In genomic region chr6:32208996-32209395, GRCh38 we compare ENCODE assay signal across 17 cellular contexts. TPM values are rescaled to one million over a fixed set of nuclear protein-coding genes. Genes with fewer than 3 reads are reported as not detected.
DNase-seq lines count a peak whose midpoint lies in the region; ATAC-seq and TF ChIP-seq lines count a peak whose summit lies in the region.
"Had no signal": no experiment of that assay in that cellular context is flagged by ENCODE, and none has a peak within 500 bp of the region (broad histone marks: within the 10 kb centered on the region; RNA-seq: fewer than 3 reads in every experiment).

No MANE protein-coding gene starts in this region.

- H3K36me3 Mint-ChIP-seq in CD4-positive, CD25-positive, alpha-beta regulatory T cell: no peaks in the 10 kb centered on the region
- H3K36me3 Mint-ChIP-seq in Caco-2 (ENCODE audit: insufficient read depth, unreplicated experiment) (no peaks in the 10 kb centered on the region), endothelial cell (ENCODE audit: low read depth, unreplicated experiment) (peaks cover 53% of the 10 kb centered on the region), glutamatergic neuron (ENCODE audit: unreplicated experiment) (no peaks in the 10 kb centered on the region)
- H3K36me3 Mint-ChIP-seq: CD8-positive, alpha-beta T cell had no signal

- TF ChIP-seq POLR2A in ovary (IDR thresholded peaks at IDR 0.05): no peak

- H3K4me1 Mint-ChIP-seq in CD4-positive, CD25-positive, alpha-beta regulatory T cell: no peaks in the 10 kb centered on the region
- peaks cover 10% of the 10 kb centered on the region for H3K4me1 Mint-ChIP-seq in Caco-2 (ENCODE audit: low read depth, unreplicated experiment)
- peaks cover 4% of the 10 kb centered on the region for H3K4me1 Mint-ChIP-seq in endothelial cell (ENCODE audit: unreplicated experiment)
- no peaks in the 10 kb centered on the region for H3K4me1 Mint-ChIP-seq in glutamatergic neuron (ENCODE audit: low read depth, unreplicated experiment)
- H3K4me1 Mint-ChIP-seq: GM23338, H9 had no signal

- no peak overlapping the region for H3K27ac ChIP-seq in CD4-positive, CD25-positive, alpha-beta regulatory T cell (ENCODE audit: insufficient read depth, low read length, poor library complexity, severe bottlenecking)
- no peak overlapping the region for H3K27ac ChIP-seq in ovary

- ATAC-seq in CD4-positive, CD25-positive, alpha-beta regulatory T cell (ENCODE audit: low read depth in 2 of 2): no peak
- no peak for ATAC-seq in GM21515 (IDR thresholded peaks at IDR 0.05; ENCODE audit: unreplicated experiment)
- ATAC-seq: CD8-positive, alpha-beta T cell; GM12878; GM23338; HCT116 had no signal

- H3K4me3 ChIP-seq in CD4-positive, CD25-positive, alpha-beta regulatory T cell (ENCODE audit: low read depth, low read length): no peak overlapping the region
- H3K4me3 ChIP-seq in Caco-2 (ENCODE audit: low read depth, low read length) (no peak overlapping the region), ovary (no peak overlapping the region)
- H3K4me3 ChIP-seq: GM12878, GM23338 had no signal

- no peak overlapping the region for H3K4me3 Mint-ChIP-seq in CD4-positive, CD25-positive, alpha-beta regulatory T cell
- no peak overlapping the region for H3K4me3 Mint-ChIP-seq in Caco-2 (ENCODE audit: unreplicated experiment)
- peak overlapping the region; percentile 76 for H3K4me3 Mint-ChIP-seq in endothelial cell (ENCODE audit: unreplicated experiment)
- no peak overlapping the region for H3K4me3 Mint-ChIP-seq in glutamatergic neuron (ENCODE audit: unreplicated experiment)
- H3K4me3 Mint-ChIP-seq: CD8-positive, alpha-beta T cell; GM23338; H9; HFFc6 had no signal

- H3K9me3 Mint-ChIP-seq in CD4-positive, CD25-positive, alpha-beta regulatory T cell: no peaks in the 10 kb centered on the region
- H3K9me3 Mint-ChIP-seq in Caco-2 (ENCODE audit: unreplicated experiment): no peaks in the 10 kb centered on the region
- H3K9me3 Mint-ChIP-seq in endothelial cell (ENCODE audit: unreplicated experiment): no peaks in the 10 kb centered on the region
- H3K9me3 Mint-ChIP-seq in glutamatergic neuron (ENCODE audit: unreplicated experiment): peaks cover 5% of the 10 kb centered on the region
- H3K9me3 Mint-ChIP-seq: CD8-positive, alpha-beta T cell had no signal

- no peak for TF ChIP-seq EP300 in ovary (IDR thresholded peaks at IDR 0.05)

- H3K4me1 ChIP-seq in CD4-positive, CD25-positive, alpha-beta regulatory T cell (ENCODE audit: control insufficient read depth, insufficient read depth, low read length, poor library complexity, severe bottlenecking): no peaks in the 10 kb centered on the region
- H3K4me1 ChIP-seq in Caco-2 (no peaks in the 10 kb centered on the region), ovary (ENCODE audit: insufficient read depth) (no peaks in the 10 kb centered on the region)

- BruUV-seq in Caco-2 (replicated peaks; lab: Mats Ljungman, UMichigan): no TSS peak

- no peaks in the 10 kb centered on the region for H3K27me3 ChIP-seq in CD4-positive, CD25-positive, alpha-beta regulatory T cell (ENCODE audit: control insufficient read depth, insufficient read depth, low read length)
- H3K27me3 ChIP-seq in Caco-2 (replicated peaks; ENCODE audit: control insufficient read depth, insufficient read depth, low read length): no peaks in the 10 kb centered on the region; the same call in 1 of the 2 replicates
- no peaks in the 10 kb centered on the region for H3K27me3 ChIP-seq in ovary

- WGBS in ovary, 3 donors: 68 to 77% (median 72%) methylated on average over 1 of the region's 1 CpG

- H3K27me3 Mint-ChIP-seq in CD4-positive, CD25-positive, alpha-beta regulatory T cell: peaks cover 17% of the 10 kb centered on the region
- peaks cover 4% of the 10 kb centered on the region for H3K27me3 Mint-ChIP-seq in Caco-2 (ENCODE audit: insufficient read depth, unreplicated experiment)
- H3K27me3 Mint-ChIP-seq in endothelial cell (ENCODE audit: unreplicated experiment): peaks cover 6% of the 10 kb centered on the region
- peaks cover 7% of the 10 kb centered on the region for H3K27me3 Mint-ChIP-seq in glutamatergic neuron (ENCODE audit: unreplicated experiment)

- no peaks in the 10 kb centered on the region for H3K9me3 ChIP-seq in CD4-positive, CD25-positive, alpha-beta regulatory T cell (ENCODE audit: control insufficient read depth in 2 of 2, low read length in 2 of 2)
- H3K9me3 ChIP-seq in Caco-2 (0 out of 2 replicates have a peak, but pooled peaks cover 3% of the 10 kb centered on the region), ovary (no peaks in the 10 kb centered on the region)

- CTCF ChIA-PET in Caco-2 (lab: Charles Lee): no interaction called here

- H3K27ac Mint-ChIP-seq in CD4-positive, CD25-positive, alpha-beta regulatory T cell: peak overlapping the region in 2 of 3 donors; percentile 3 to 91
- H3K27ac Mint-ChIP-seq in Caco-2 (ENCODE audit: unreplicated experiment): peak overlapping the region; percentile 5
- H3K27ac Mint-ChIP-seq in endothelial cell (ENCODE audit: unreplicated experiment): no peak overlapping the region
- H3K27ac Mint-ChIP-seq in glutamatergic neuron (ENCODE audit: unreplicated experiment): no peak overlapping the region
- H3K27ac Mint-ChIP-seq: CD8-positive, alpha-beta T cell; GM23338; H9; HFFc6 had no signal

- DNase-seq in CD4-positive, CD25-positive, alpha-beta regulatory T cell: no peak
- no peak for DNase-seq in Caco-2
- no peak for DNase-seq in endothelial cell (ENCODE audit: low spot score)
- DNase-seq in ovary: no peak
- no peak for DNase-seq in glutamatergic neuron
- DNase-seq: C1 segment of cervical spinal cord; CD8-positive, alpha-beta T cell; DMS 273 treated with DMSO at 0.1 percent for 48 hours; DMS79; EL; GDM1; H9; HFFc6 had no signal

- intact Hi-C loops in Caco-2 (cut with micrococcal nuclease; ENCODE audit: unreplicated experiment) (no loop called here), ovary (cut with DNase I) (no loop called here)

- POLR2A ChIA-PET in Caco-2 (lab: Charles Lee): no interaction called here

- TF ChIP-seq CTCF in Caco-2 (IDR thresholded peaks at IDR 0.05; ENCODE audit: insufficient read depth in 1 of 2, low read depth in 1 of 2, low read length in 1 of 2, severe bottlenecking in 1 of 2, unreplicated experiment in 1 of 2) (no peak), endothelial cell (IDR thresholded peaks at IDR 0.05; ENCODE audit: unreplicated experiment) (no peak), ovary (IDR thresholded peaks at IDR 0.05) (no peak), glutamatergic neuron (IDR thresholded peaks at IDR 0.05; ENCODE audit: partially characterized antibody, unreplicated experiment) (no peak)

- H3K36me3 ChIP-seq in CD4-positive, CD25-positive, alpha-beta regulatory T cell (ENCODE audit: control insufficient read depth, insufficient read depth, low read length): no peaks in the 10 kb centered on the region
- H3K36me3 ChIP-seq in Caco-2 (ENCODE audit: control insufficient read depth, insufficient read depth, low read length) (no peaks in the 10 kb centered on the region), ovary (no peaks in the 10 kb centered on the region)

RNA-seq across cellular contexts. Expression of gene NOTCH4, which starts 14.9 kb away (rescaled TPM):
- total RNA-seq in CD4-positive, CD25-positive, alpha-beta regulatory T cell: 0.86 TPM
- polyA plus RNA-seq in CD4-positive, CD25-positive, alpha-beta regulatory T cell: under 1 TPM in 3 of 4 donors, not detected in 1; 0.36 to 0.86 (median 0.40) TPM
- total RNA-seq in Caco-2 (2022) (0.30 and 0.43 TPM in 2 replicates), endothelial cell (ENCODE audit: unreplicated experiment) (151 TPM), ovary (10 to 100 TPM in 4 of 7 donors, 1 to 10 TPM in 3; 7.2 to 19.1 (median 10.7) TPM), glutamatergic neuron (ENCODE audit: unreplicated experiment) (4.9 TPM)
- polyA plus RNA-seq in ovary: 10 to 100 TPM; 12.4 to 21.2 TPM

RNA-seq across cellular contexts. Expression of gene GPSM3, which starts 16.6 kb away (rescaled TPM):
- 202 TPM for total RNA-seq in CD4-positive, CD25-positive, alpha-beta regulatory T cell
- polyA plus RNA-seq in CD4-positive, CD25-positive, alpha-beta regulatory T cell: 100 to 1,000 TPM in 2 of 4 donors, 10 to 100 TPM in 2; 82.4 to 109 (median 96.1) TPM
- total RNA-seq in Caco-2 (2022) (0.41 and 0.67 TPM in 2 replicates), endothelial cell (ENCODE audit: unreplicated experiment) (49.0 TPM), ovary (1 to 10 TPM; 3.1 to 8.4 (median 4.7) TPM), glutamatergic neuron (ENCODE audit: unreplicated experiment) (3.2 TPM)
- 1 to 10 TPM; 5.4 to 8.7 TPM for polyA plus RNA-seq in ovary

RNA-seq across cellular contexts. Expression of gene PBX2, which starts 19.0 kb away (rescaled TPM):
- 106 TPM for total RNA-seq in CD4-positive, CD25-positive, alpha-beta regulatory T cell
- 1 to 10 TPM; 1.7 to 2.7 (median 1.9) TPM for polyA plus RNA-seq in CD4-positive, CD25-positive, alpha-beta regulatory T cell
- total RNA-seq in Caco-2 (2022) (96.3 and 96.5 TPM in 2 replicates), endothelial cell (ENCODE audit: unreplicated experiment) (308 TPM), ovary (100 to 1,000 TPM in 4 of 7 donors, 10 to 100 TPM in 3; 39.3 to 110 (median 100) TPM), glutamatergic neuron (ENCODE audit: unreplicated experiment) (105 TPM)
- polyA plus RNA-seq in ovary: 10 to 100 TPM; 74.0 to 75.5 TPM

RNA-seq across cellular contexts. Expression of gene AGER, which starts 24.9 kb away (rescaled TPM):
- 27.8 TPM for total RNA-seq in CD4-positive, CD25-positive, alpha-beta regulatory T cell
- under 1 TPM in 2 of 4 donors, not detected in 2; 0.44 to 0.52 TPM for polyA plus RNA-seq in CD4-positive, CD25-positive, alpha-beta regulatory T cell
- 8.3 and 10.3 TPM in 2 replicates for total RNA-seq in Caco-2 (2022)
- total RNA-seq in endothelial cell (ENCODE audit: unreplicated experiment): 42.2 TPM
- total RNA-seq in ovary: 10 to 100 TPM in 1 of 7 donors, 1 to 10 TPM in 6; 3.4 to 12.8 (median 8.1) TPM
- 1 to 10 TPM; 5.1 to 5.9 TPM for polyA plus RNA-seq in ovary
- total RNA-seq in glutamatergic neuron (ENCODE audit: unreplicated experiment): 13.2 TPM

RNA-seq across cellular contexts. Expression of gene RNF5, which starts 30.8 kb away (rescaled TPM):
- 30.0 TPM for total RNA-seq in CD4-positive, CD25-positive, alpha-beta regulatory T cell
- 100 to 1,000 TPM; 117 to 135 (median 131) TPM for polyA plus RNA-seq in CD4-positive, CD25-positive, alpha-beta regulatory T cell
- total RNA-seq in Caco-2 (2022) (64.7 and 70.7 TPM in 2 replicates), endothelial cell (ENCODE audit: unreplicated experiment) (44.4 TPM), ovary (10 to 100 TPM; 49.2 to 81.6 (median 75.4) TPM), glutamatergic neuron (ENCODE audit: unreplicated experiment) (103 TPM)
- 100 to 1,000 TPM in 1 of 2 donors, 10 to 100 TPM in 1; 88.6 to 103 TPM for polyA plus RNA-seq in ovary

Comparison
In these comparisons a context has a peak if more than half of its experiments do, and no peak if none do; other contexts are left out.
1. H3K27ac Mint-ChIP-seq: peak in CD4-positive, CD25-positive, alpha-beta regulatory T cell (2 of 3) and Caco-2 (single experiment); none in endothelial cell (single experiment) and glutamatergic neuron (single experiment).